In genomic region chr6:118651282-118652050, GRCh38 we compare ENCODE assay signal across 8 cellular contexts. TPM values are rescaled to one million over a fixed set of nuclear protein-coding genes. Genes with fewer than 3 reads are reported as not detected.
DNase-seq lines count a peak whose midpoint lies in the region; ATAC-seq and TF ChIP-seq lines count a peak whose summit lies in the region.

Gene CEP85L, minus strand, starts transcription at chr6:118651591. Its CDS starts 322 bp downstream, at chr6:118651269.

- H3K4me1 Mint-ChIP-seq in activated naive CD4-positive, alpha-beta T cell treated with anti-CD3 and anti-CD28 coated beads, Interleukin-2, amount 50 U/mL, for 24 hours: peaks cover 61% of the 10 kb centered on the region

- peak within 1 kb of the TSS; percentile 94 for H3K4me2 ChIP-seq in osteoblast (ENCODE audit: insufficient read depth, low read length)

- DNase-seq in NCI-H1092 treated with DMSO at 0.1 percent for 48 hours (lab: John Stamatoyannopoulos, UW) (peak; percentile 83), glomerular visceral epithelial cell (ENCODE audit: extremely low spot score) (peak; percentile 95), osteoblast (ENCODE audit: insufficient read length, low spot score, missing footprints) (peak; percentile 98), testis (peak; percentile 95)

- H3K4me3 ChIP-seq in osteoblast (ENCODE audit: insufficient read depth, low read length): peak within 1 kb of the TSS; percentile 94
- peak within 1 kb of the TSS; percentile 93 to 99 for H3K4me3 ChIP-seq in testis

- peak within 1 kb of the TSS; percentile 95 for H2AFZ ChIP-seq in osteoblast (ENCODE audit: low read length)

- H3K27me3 ChIP-seq in osteoblast (ENCODE audit: insufficient read depth, low read length) (no peaks in the 10 kb centered on the region), testis (no peaks in the 10 kb centered on the region)

- H3K36me3 Mint-ChIP-seq in activated naive CD4-positive, alpha-beta T cell treated with anti-CD3 and anti-CD28 coated beads, Interleukin-2, amount 50 U/mL, for 24 hours: peaks cover 3% of the 10 kb centered on the region

- peak within 1 kb of the TSS; percentile 96 for H3K27ac Mint-ChIP-seq in activated naive CD4-positive, alpha-beta T cell treated with anti-CD3 and anti-CD28 coated beads, Interleukin-2, amount 50 U/mL, for 24 hours

- no peaks in the 10 kb centered on the region for H3K9me3 Mint-ChIP-seq in activated naive CD4-positive, alpha-beta T cell treated with anti-CD3 and anti-CD28 coated beads, Interleukin-2, amount 50 U/mL, for 24 hours

- peaks cover 18% of the 10 kb centered on the region for H3K4me1 ChIP-seq in osteoblast (ENCODE audit: insufficient read depth, low read length)
- peaks cover 16% of the 10 kb centered on the region for H3K4me1 ChIP-seq in testis

- H3K36me3 ChIP-seq in osteoblast (ENCODE audit: insufficient read depth, low read length): no peaks in the 10 kb centered on the region
- H3K36me3 ChIP-seq in testis (ENCODE audit: low read depth, missing control alignments): no peaks in the 10 kb centered on the region

- peak within 1 kb of the TSS; percentile 93 for H3K4me3 Mint-ChIP-seq in activated naive CD4-positive, alpha-beta T cell treated with anti-CD3 and anti-CD28 coated beads, Interleukin-2, amount 50 U/mL, for 24 hours

- TF ChIP-seq CTCF in osteoblast (IDR thresholded peaks at IDR 0.05; ENCODE audit: extremely low read depth, low read depth, low read length): no peak
- TF ChIP-seq CTCF in testis (IDR thresholded peaks at IDR 0.05): peak in 1 of 3 experiments; percentile 29

- intact Hi-C loops in testis (cut with DNase I; ENCODE audit: low total_unique reads): no loop called here

- peak within 1 kb of the TSS; percentile 83 for H3K27ac ChIP-seq in osteoblast (ENCODE audit: low read depth, low read length)
- peak within 1 kb of the TSS; percentile 99 for H3K27ac ChIP-seq in testis

- TF ChIP-seq POLR2A in GM10847 (IDR thresholded peaks at IDR 0.05; ENCODE audit: extremely low read depth, insufficient read length) (peak; percentile 48), testis (IDR thresholded peaks at IDR 0.05) (peak; percentile 83)

- ATAC-seq in HG02623 (IDR thresholded peaks at IDR 0.05; ENCODE audit: unreplicated experiment) (peak; percentile 86), SK-N-SH treated with all-trans-retinoic acid at 6 μM for 48 hours (peak; percentile 94)

- H3K27me3 Mint-ChIP-seq in activated naive CD4-positive, alpha-beta T cell treated with anti-CD3 and anti-CD28 coated beads, Interleukin-2, amount 50 U/mL, for 24 hours: no peaks in the 10 kb centered on the region

- H3K79me2 ChIP-seq in osteoblast (ENCODE audit: insufficient read depth, low read length): peaks cover 48% of the 10 kb centered on the region

- H3K9me3 ChIP-seq in osteoblast (ENCODE audit: low read depth, low read length) (no peaks in the 10 kb centered on the region), testis (no peaks in the 10 kb centered on the region)

- 0 to 1% methylated on average over 7 to 51 of the region's 77 CpGs for WGBS in testis, 2 donors

- H4K20me1 ChIP-seq in osteoblast (ENCODE audit: insufficient read depth, low read length): peaks cover 18% of the 10 kb centered on the region

TF ChIP-seq in SK-N-SH treated with all-trans-retinoic acid at 6 μM for 48 hours, 23 proteins besides CTCF, POLR2A, EP300 and RAD21:
- TF ChIP-seq PPARA (CRISPR knock-in tag; IDR thresholded peaks at IDR 0.05; ENCODE audit: borderline replicate concordance): no peak
- no peak for TF ChIP-seq OSR1 (CRISPR knock-in tag; IDR thresholded peaks at IDR 0.05)
- no peak for TF ChIP-seq BACH2 (CRISPR knock-in tag; IDR thresholded peaks at IDR 0.05; ENCODE audit: borderline replicate concordance)
- no peak for TF ChIP-seq TOX (CRISPR knock-in tag; IDR thresholded peaks at IDR 0.05; ENCODE audit: borderline replicate concordance)
- no peak for TF ChIP-seq SNAI2 (CRISPR knock-in tag; IDR thresholded peaks at IDR 0.05)
- no peak for TF ChIP-seq ISL1 (CRISPR knock-in tag; IDR thresholded peaks at IDR 0.05)
- TF ChIP-seq CREB5 (CRISPR knock-in tag; IDR thresholded peaks at IDR 0.05; ENCODE audit: low read depth): no peak
- TF ChIP-seq RARB (CRISPR knock-in tag; IDR thresholded peaks at IDR 0.05): no peak
- TF ChIP-seq ZNF565 (CRISPR knock-in tag; conservative IDR thresholded peaks at IDR 0.05; ENCODE audit: low read depth): no peak
- TF ChIP-seq TCF4 (CRISPR knock-in tag; IDR thresholded peaks at IDR 0.05; ENCODE audit: borderline replicate concordance): no peak
- no peak for TF ChIP-seq TSHZ2 (CRISPR knock-in tag; IDR thresholded peaks at IDR 0.05)
- no peak for TF ChIP-seq ESRRG (CRISPR knock-in tag; IDR thresholded peaks at IDR 0.05)
- TF ChIP-seq ZFP3 (CRISPR knock-in tag; IDR thresholded peaks at IDR 0.05): no peak
- no peak for TF ChIP-seq POU6F1 (CRISPR knock-in tag; IDR thresholded peaks at IDR 0.05; ENCODE audit: borderline replicate concordance, low read depth)
- TF ChIP-seq ZFP30 (CRISPR knock-in tag; IDR thresholded peaks at IDR 0.05): no peak
- no peak for TF ChIP-seq ZNF70 (CRISPR knock-in tag; IDR thresholded peaks at IDR 0.05)

RNA-seq across cellular contexts. Expression of gene CEP85L, which starts in this region (rescaled TPM):
- 15.2 and 15.3 TPM in 2 replicates for total RNA-seq in osteoblast
- 10 to 100 TPM; 63.7 to 80.7 TPM for total RNA-seq in testis
- 78.8 TPM for polyA plus RNA-seq in testis (ENCODE audit: insufficient read depth, low read depth, low replicate concordance)

Comparison
In these comparisons a context has a peak if more than half of its experiments do, and no peak if none do; other contexts are left out.
1. Peak in every context shown above with its lines: DNase-seq, ATAC-seq, H3K4me3 ChIP-seq and H3K27ac ChIP-seq.